In the genomic region with DNA sequence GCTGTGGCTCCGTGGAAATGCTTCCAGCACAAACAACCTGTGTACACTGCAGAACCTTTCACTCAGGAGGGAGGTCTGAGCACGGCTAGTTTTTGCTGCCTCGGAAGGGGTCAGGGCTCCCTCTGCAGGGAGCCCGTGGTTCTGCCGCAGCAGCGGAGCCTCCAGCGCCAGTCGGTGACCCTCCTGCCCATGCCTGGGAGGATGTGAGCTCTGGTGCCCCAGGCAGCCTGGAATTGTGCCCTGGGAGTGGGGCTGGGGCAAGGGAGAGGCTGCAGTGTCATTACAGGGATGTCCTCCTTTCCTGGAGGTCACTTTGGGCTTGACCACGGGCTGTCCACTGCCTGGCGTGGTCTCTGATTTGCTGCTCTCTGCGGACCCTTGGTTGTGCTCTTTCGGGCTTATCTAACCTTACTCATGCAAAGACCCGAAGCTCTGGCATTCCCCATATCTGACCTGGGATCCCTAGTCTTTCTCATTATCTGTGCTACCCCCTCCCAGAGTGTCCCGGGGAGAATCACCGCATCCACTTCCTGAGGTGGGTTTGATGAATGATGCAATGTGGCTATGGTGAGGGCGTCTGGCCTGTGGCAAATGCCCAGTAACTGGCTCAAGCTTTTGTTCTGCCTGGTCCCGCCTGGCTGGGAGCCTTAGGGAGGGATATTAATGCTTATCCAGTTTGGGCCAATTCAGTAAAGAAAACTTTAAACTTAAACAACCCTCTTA, we compare ENCODE assay signal across 8 cellular contexts. TPM values are rescaled to one million over a fixed set of nuclear protein-coding genes. Genes with fewer than 3 reads are reported as not detected.
DNase-seq lines count a peak whose midpoint lies in the region; ATAC-seq, FAIRE-seq and TF ChIP-seq lines count a peak whose summit lies in the region.

No MANE protein-coding gene starts in this region.

- H3K27ac ChIP-seq in endothelial cell of umbilical vein (ENCODE audit: insufficient read depth, low read depth, low read length): no peak overlapping the region
- H3K27ac ChIP-seq in mucosa of rectum (ENCODE audit: low read depth in 2 of 2, low read length in 2 of 2): peak overlapping the region in 1 of 2 donors; percentile 39

- H3K4me1 ChIP-seq in endothelial cell of umbilical vein (ENCODE audit: control insufficient read depth, extremely low read depth, insufficient read depth, low read length): no peaks in the 10 kb centered on the region
- peaks cover 0 to 11% of the 10 kb centered on the region in 2 donors for H3K4me1 ChIP-seq in mucosa of rectum (ENCODE audit: control insufficient read depth in 2 of 2, insufficient read depth in 2 of 2, low read length in 2 of 2)

- CTCF ChIA-PET in endothelial cell of umbilical vein (lab: Charles Lee): interaction anchor here (0.6 to 1.9 kb wide), 11 partner anchors 10 to 397 kb away, joined by 3 to 29 read pairs (median 4); no protein-coding TSS in a partner anchor

- ATAC-seq in GM18909 (IDR thresholded peaks at IDR 0.05; ENCODE audit: poor library complexity, unreplicated experiment) (peak; percentile 61), HG03342 (IDR thresholded peaks at IDR 0.05; ENCODE audit: unreplicated experiment) (peak; percentile 55)

- dilution Hi-C loops in endothelial cell of umbilical vein (cut with MboI; ENCODE audit: extremely low pct_ligation_motif_present, low sequenced_read_pairs): no loop called here

- no peaks in the 10 kb centered on the region for H3K9me3 ChIP-seq in endothelial cell of umbilical vein (replicated peaks; ENCODE audit: control insufficient read depth, insufficient read depth, low read length)
- no peaks in the 10 kb centered on the region for H3K9me3 ChIP-seq in mucosa of rectum (ENCODE audit: control insufficient read depth in 2 of 2, low read length in 2 of 2)

- H4K20me1 ChIP-seq in endothelial cell of umbilical vein (replicated peaks; ENCODE audit: control insufficient read depth, extremely low read depth, insufficient read depth, low read length): no peaks in the 10 kb centered on the region

- no peak overlapping the region for H3K4me3 ChIP-seq in endothelial cell of umbilical vein (replicated peaks in 1 of 3; ENCODE audit: insufficient read depth in 1 of 3, low read depth in 1 of 3, low read length in 3 of 3)
- H3K4me3 ChIP-seq in mucosa of rectum (ENCODE audit: low read length in 2 of 2): no peak overlapping the region

- FAIRE-seq in endothelial cell of umbilical vein (lab: Jason Lieb, UNC): peak; percentile 67

- no peak overlapping the region for H2AFZ ChIP-seq in endothelial cell of umbilical vein (ENCODE audit: low read depth, low read length)

- H3K9ac ChIP-seq in endothelial cell of umbilical vein (replicated peaks; ENCODE audit: extremely low read depth, insufficient read depth, low read length) (no peak overlapping the region), mucosa of rectum (ENCODE audit: low read depth in 1 of 2, low read length in 2 of 2) (peak overlapping the region; percentile 17 to 27)

- TF ChIP-seq CTCF in endothelial cell of umbilical vein (IDR thresholded peaks at IDR 0.05; ENCODE audit: extremely low read depth in 1 of 2, insufficient read depth in 1 of 2, low read depth in 1 of 2, low read length in 2 of 2): peak; percentile 77 to 96

- H3K79me2 ChIP-seq in endothelial cell of umbilical vein (ENCODE audit: control insufficient read depth, insufficient read depth, low read length): no peaks in the 10 kb centered on the region

- no peaks in the 10 kb centered on the region for H3K9me1 ChIP-seq in endothelial cell of umbilical vein (replicated peaks; ENCODE audit: control insufficient read depth, extremely low read depth, insufficient read depth, low read length)

- POLR2A ChIA-PET in endothelial cell of umbilical vein (lab: Charles Lee): no interaction called here

- H3K4me2 ChIP-seq in endothelial cell of umbilical vein (ENCODE audit: insufficient read depth, low read length): no peak overlapping the region

- no peak for TF ChIP-seq POLR2A in endothelial cell of umbilical vein (IDR thresholded peaks at IDR 0.05; ENCODE audit: low read depth, low read length)

- intact Hi-C loops in endothelial cell of umbilical vein (cut with micrococcal nuclease): loop anchor here (1.0 to 2.0 kb wide), 3 partner anchors 62 to 398 kb away; no protein-coding TSS in a partner anchor

- no TSS peak for BruUV-seq in endothelial cell of umbilical vein (replicated peaks; lab: Mats Ljungman, UMichigan)

- DNase-seq in AML-193 (lab: John Stamatoyannopoulos, UW) (peak; percentile 78 to 87), NOMO-1 (lab: John Stamatoyannopoulos, UW; ENCODE audit: unreplicated experiment in 2 of 2) (peak; percentile 72 to 77), endothelial cell of umbilical vein (ENCODE audit: low read depth, low spot score) (peak; percentile 40)
- DNase-seq in activated CD8-positive, alpha-beta memory T cell treated with anti-CD3 and anti-CD28 coated beads, Interleukin-2, amount 50 U/mL, for 1 hour (ENCODE audit: extremely low read depth): peak; percentile 55
- peak; percentile 65 to 66 for DNase-seq in stimulated activated CD8-positive, alpha-beta memory T cell treated with anti-CD3 and anti-CD28 coated beads, Interleukin-7, amount 100 ng/mL, for 48 hours (ENCODE audit: extremely low read depth in 1 of 2, low read depth in 1 of 2)

- H3K36me3 ChIP-seq in endothelial cell of umbilical vein (ENCODE audit: control insufficient read depth in 2 of 2, extremely low read depth in 1 of 2, insufficient read depth in 2 of 2, low read length in 2 of 2) (no peaks in the 10 kb centered on the region), mucosa of rectum (ENCODE audit: control insufficient read depth in 2 of 2, insufficient read depth in 2 of 2, low read length in 2 of 2) (no peaks in the 10 kb centered on the region)

- H3K27me3 ChIP-seq in endothelial cell of umbilical vein (ENCODE audit: control insufficient read depth in 2 of 2, insufficient read depth in 2 of 2, low read length in 2 of 2): peaks cover 0 to 2% of the 10 kb centered on the region in 2 experiments
- H3K27me3 ChIP-seq in mucosa of rectum (ENCODE audit: control insufficient read depth in 2 of 2, insufficient read depth in 2 of 2, low read length in 2 of 2): no peaks in the 10 kb centered on the region

TF ChIP-seq in endothelial cell of umbilical vein, 7 proteins besides CTCF, POLR2A, EP300 and RAD21:
- TF ChIP-seq JUN (IDR thresholded peaks at IDR 0.05; ENCODE audit: borderline replicate concordance, insufficient read depth, insufficient read length, low read depth) (no peak), FOS (IDR thresholded peaks at IDR 0.05; ENCODE audit: borderline replicate concordance, insufficient read depth, low read length) (no peak)

RNA-seq across cellular contexts. Expression of gene TAGAP, which starts 59.5 kb away (rescaled TPM):
- total RNA-seq in endothelial cell of umbilical vein: not detected in 2 replicates
- polyA plus RNA-seq in endothelial cell of umbilical vein: not detected in 2 replicates
- 0.03 TPM in 1 of 2 replicates, not detected in the other for polyA plus RNA-seq in endothelial cell of umbilical vein (2011; cell fraction: cytosol; rRNA removed)
- polyA plus RNA-seq in endothelial cell of umbilical vein (2011; cell fraction: nucleus; rRNA removed): 0.03 TPM in 1 of 2 replicates, not detected in the other
- polyA plus RNA-seq in endothelial cell of umbilical vein (2012): not detected in 2 replicates
- not detected in 2 replicates for polyA minus RNA-seq in endothelial cell of umbilical vein
- polyA minus RNA-seq in endothelial cell of umbilical vein (2011; cell fraction: cytosol; rRNA and poly(A)+ RNA removed): not detected
- not detected in 2 replicates for polyA minus RNA-seq in endothelial cell of umbilical vein (2011; cell fraction: nucleus; rRNA and poly(A)+ RNA removed)
